Comparison of ENCODE assay signal across 8 cellular contexts in genomic region chr15:31440754-31441298, GRCh38.
DNase-seq lines count a peak whose midpoint lies in the region; ATAC-seq and TF ChIP-seq lines count a peak whose summit lies in the region.

No MANE protein-coding gene starts in this region.

- peak; percentile 59 for TF ChIP-seq POLR2A in GM18505 (IDR thresholded peaks at IDR 0.05; ENCODE audit: borderline replicate concordance, extremely low read depth, insufficient read depth, insufficient read length)

- POLR2A ChIA-PET in activated CD4-positive, alpha-beta T cell treated with anti-CD3 and anti-CD28 coated beads for 36 hours (lab: Charles Lee) = no interaction called here

- ATAC-seq in GM18505 (IDR thresholded peaks at IDR 0.05; ENCODE audit: unreplicated experiment) (no peak), memory B cell (ENCODE audit: low read depth) (peak; percentile 57), HG02852 (IDR thresholded peaks at IDR 0.05; ENCODE audit: unreplicated experiment) (no peak), HG03469 (IDR thresholded peaks at IDR 0.05; ENCODE audit: unreplicated experiment) (no peak)
- ATAC-seq in activated CD4-positive, alpha-beta T cell treated with anti-CD3 and anti-CD28 coated beads for 36 hours = peak; percentile 7

- CTCF ChIA-PET in activated CD4-positive, alpha-beta T cell treated with anti-CD3 and anti-CD28 coated beads for 36 hours (lab: Charles Lee) = interaction anchor here (0.5 to 9.3 kb wide), 7 partner anchors 14 to 116 kb away, joined by 3 to 137 read pairs (median 3); no protein-coding TSS in a partner anchor

- H3K4me3 ChIP-seq in effector memory CD4-positive, alpha-beta T cell (ENCODE audit: insufficient read depth, low read depth, low read length, poor library complexity, severe bottlenecking) = peak overlapping the region; percentile 58

- H3K36me3 ChIP-seq in effector memory CD4-positive, alpha-beta T cell (ENCODE audit: control insufficient read depth, insufficient read depth, low read length) = no peaks in the 10 kb centered on the region

- intact Hi-C loops in activated CD4-positive, alpha-beta T cell treated with anti-CD3 and anti-CD28 coated beads for 36 hours (cut with DNase I, micrococcal nuclease) = no loop called here

- H3K36me3 Mint-ChIP-seq in activated CD4-positive, alpha-beta T cell treated with anti-CD3 and anti-CD28 coated beads for 36 hours (ENCODE audit: low read depth) = no peaks in the 10 kb centered on the region
- no peaks in the 10 kb centered on the region for H3K36me3 Mint-ChIP-seq in memory B cell
- H3K36me3 Mint-ChIP-seq in stimulated activated naive CD8-positive, alpha-beta T cell treated with anti-CD3 and anti-CD28 coated beads, Interleukin-15, Interleukin-2, amounts not matched to agents 100 ng/mL and 50 ng/mL, for 24 hours (ENCODE audit: low read depth) = no peaks in the 10 kb centered on the region

- H3K4me1 ChIP-seq in effector memory CD4-positive, alpha-beta T cell (ENCODE audit: control insufficient read depth, insufficient read depth, low read length, poor library complexity, severe bottlenecking) = peaks cover 42% of the 10 kb centered on the region

- peak; percentile 65 for DNase-seq in activated CD4-positive, alpha-beta T cell treated with anti-CD3 and anti-CD28 coated beads for 36 hours
- peak in 1 of 3 donors; percentile 26 for DNase-seq in effector memory CD4-positive, alpha-beta T cell
- DNase-seq in memory B cell (ENCODE audit: low spot score in 2 of 2) (peak in 1 of 2 donors; percentile 9), kidney glomerular epithelial cell (lab: John Stamatoyannopoulos, UW) (no peak)

- H3K9me3 Mint-ChIP-seq in activated CD4-positive, alpha-beta T cell treated with anti-CD3 and anti-CD28 coated beads for 36 hours (ENCODE audit: low read depth) = no peaks in the 10 kb centered on the region
- H3K9me3 Mint-ChIP-seq in memory B cell = no peaks in the 10 kb centered on the region
- H3K9me3 Mint-ChIP-seq in stimulated activated naive CD8-positive, alpha-beta T cell treated with anti-CD3 and anti-CD28 coated beads, Interleukin-15, Interleukin-2, amounts not matched to agents 100 ng/mL and 50 ng/mL, for 24 hours = no peaks in the 10 kb centered on the region

- H3K4me1 Mint-ChIP-seq in activated CD4-positive, alpha-beta T cell treated with anti-CD3 and anti-CD28 coated beads for 36 hours = peaks cover 75% of the 10 kb centered on the region
- peaks cover 36% of the 10 kb centered on the region for H3K4me1 Mint-ChIP-seq in memory B cell
- H3K4me1 Mint-ChIP-seq in stimulated activated naive CD8-positive, alpha-beta T cell treated with anti-CD3 and anti-CD28 coated beads, Interleukin-15, Interleukin-2, amounts not matched to agents 100 ng/mL and 50 ng/mL, for 24 hours (ENCODE audit: low read depth) = peaks cover 80% of the 10 kb centered on the region

- no peaks in the 10 kb centered on the region for H3K9me3 ChIP-seq in effector memory CD4-positive, alpha-beta T cell (ENCODE audit: control insufficient read depth, low read length)

- H3K27me3 Mint-ChIP-seq in activated CD4-positive, alpha-beta T cell treated with anti-CD3 and anti-CD28 coated beads for 36 hours = no peaks in the 10 kb centered on the region
- H3K27me3 Mint-ChIP-seq in memory B cell = no peaks in the 10 kb centered on the region
- H3K27me3 Mint-ChIP-seq in stimulated activated naive CD8-positive, alpha-beta T cell treated with anti-CD3 and anti-CD28 coated beads, Interleukin-15, Interleukin-2, amounts not matched to agents 100 ng/mL and 50 ng/mL, for 24 hours = no peaks in the 10 kb centered on the region

- peak overlapping the region; percentile 88 for H3K27ac Mint-ChIP-seq in activated CD4-positive, alpha-beta T cell treated with anti-CD3 and anti-CD28 coated beads for 36 hours
- H3K27ac Mint-ChIP-seq in memory B cell = no peak overlapping the region
- H3K27ac Mint-ChIP-seq in stimulated activated naive CD8-positive, alpha-beta T cell treated with anti-CD3 and anti-CD28 coated beads, Interleukin-15, Interleukin-2, amounts not matched to agents 100 ng/mL and 50 ng/mL, for 24 hours = peak overlapping the region; percentile 36

- H3K27me3 ChIP-seq in effector memory CD4-positive, alpha-beta T cell (replicated peaks; ENCODE audit: control insufficient read depth, insufficient read depth, low read length, poor library complexity, severe bottlenecking) = no peaks in the 10 kb centered on the region

- peak overlapping the region; percentile 69 for H3K4me3 Mint-ChIP-seq in activated CD4-positive, alpha-beta T cell treated with anti-CD3 and anti-CD28 coated beads for 36 hours
- peak overlapping the region; percentile 68 for H3K4me3 Mint-ChIP-seq in memory B cell
- peak overlapping the region; percentile 70 for H3K4me3 Mint-ChIP-seq in stimulated activated naive CD8-positive, alpha-beta T cell treated with anti-CD3 and anti-CD28 coated beads, Interleukin-15, Interleukin-2, amounts not matched to agents 100 ng/mL and 50 ng/mL, for 24 hours

- H3K27ac ChIP-seq in effector memory CD4-positive, alpha-beta T cell (ENCODE audit: insufficient read depth, low read length, poor library complexity, severe bottlenecking) = peak overlapping the region; percentile 58

Comparison
In these comparisons a context has a peak if more than half of its experiments do, and no peak if none do; other contexts are left out.
1. ATAC-seq: peak in activated CD4-positive, alpha-beta T cell treated with anti-CD3 and anti-CD28 coated beads for 36 hours (single experiment) and memory B cell (single experiment); none in GM18505 (single experiment), HG02852 (single experiment) and HG03469 (single experiment).
2. Peak in every context shown above with its lines, with median percentiles within 50 percentile points of each other: H3K4me3 Mint-ChIP-seq.